In the genomic region with DNA sequence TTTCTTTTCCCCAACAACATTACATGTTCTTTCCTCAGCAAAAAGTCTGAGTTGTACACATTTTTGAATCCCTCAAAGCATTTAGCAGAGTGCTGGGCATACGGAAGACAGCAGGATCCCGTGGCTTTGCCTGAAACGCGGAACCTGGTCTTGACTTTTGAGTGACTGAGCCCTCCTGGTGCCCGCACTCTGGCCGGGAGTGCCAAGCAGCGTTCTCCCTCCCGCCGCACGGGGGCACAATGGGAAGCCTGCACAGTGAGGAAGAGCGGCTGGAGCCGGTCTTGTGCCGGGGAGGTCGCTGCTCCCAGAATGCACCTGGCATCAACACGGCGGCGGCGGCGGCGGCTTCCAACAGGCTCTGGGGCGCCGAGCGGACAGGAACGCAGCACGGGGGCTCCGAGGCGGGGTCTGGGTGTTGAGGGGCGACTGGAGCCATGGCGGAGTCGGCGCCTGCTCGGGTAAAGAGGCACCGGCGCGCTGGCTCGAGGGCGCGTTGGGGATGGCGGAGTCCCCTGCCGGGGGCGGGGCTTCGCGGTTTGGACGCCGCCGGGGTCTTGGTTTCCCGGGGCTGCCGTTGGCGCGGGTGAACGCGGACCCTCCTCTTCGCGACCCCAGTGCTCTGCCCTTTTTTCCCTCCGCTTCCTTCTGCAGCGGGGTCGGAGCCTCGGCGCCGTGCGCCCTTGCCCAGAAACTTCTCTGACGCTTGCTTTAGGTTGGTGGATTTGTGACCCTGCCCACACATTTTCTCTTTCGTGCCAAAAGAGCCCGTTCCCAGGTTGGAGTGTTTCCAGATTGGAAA, we compare ENCODE assay signal across 8 cellular contexts. TPM values are rescaled to one million over a fixed set of nuclear protein-coding genes. Genes with fewer than 3 reads are reported as not detected.
A peak's percentile ranks its signal among the peaks of the same experiment; 100 is the strongest.
DNase-seq lines count a peak whose midpoint lies in the region; ATAC-seq and TF ChIP-seq lines count a peak whose summit lies in the region.

A gene (plus strand): TSS at position 307 of the 799 bp plus-strand sequence. CDS start 128 bp downstream, at position 435.

- ATAC-seq in HG02763 (IDR thresholded peaks at IDR 0.05; ENCODE audit: unreplicated experiment) (peak; percentile 100), heart right ventricle (peak; percentile 99 to 100 (median 100))

- peaks cover 20% of the 10 kb centered on the region for H3K27me3 Mint-ChIP-seq in progenitor cell of endocrine pancreas

- H3K4me1 Mint-ChIP-seq in progenitor cell of endocrine pancreas (ENCODE audit: low read depth): peaks cover 17% of the 10 kb centered on the region

- peak within 1 kb of the TSS; percentile 97 for H3K27ac Mint-ChIP-seq in progenitor cell of endocrine pancreas

- H3K4me3 ChIP-seq in GM12875 (ENCODE audit: low read depth, low read length): peak within 1 kb of the TSS; percentile 89
- peak within 1 kb of the TSS; percentile 63 to 100 (median 94) for H3K4me3 ChIP-seq in heart right ventricle

- intact Hi-C loops in heart right ventricle (cut with DNase I): loop anchor here in 3 of 10 donors (1.0 to 5.0 kb wide), 3 partner anchors 42 to 45 kb away; a partner anchor contains a TSS

- peaks cover 0 to 4% (median 0%) of the 10 kb centered on the region in 7 donors for H3K27me3 ChIP-seq in heart right ventricle

- TF ChIP-seq CTCF in GM12875 (IDR thresholded peaks at IDR 0.05; ENCODE audit: borderline replicate concordance, insufficient read depth, low read depth, low read length) (peak; percentile 95), heart right ventricle (IDR thresholded peaks at IDR 0.05) (peak; percentile 75 to 93 (median 87)), progenitor cell of endocrine pancreas (IDR thresholded peaks at IDR 0.05; ENCODE audit: unreplicated experiment) (peak; percentile 77)

- H3K36me3 ChIP-seq in heart right ventricle: no peaks in the 10 kb centered on the region

- peaks cover 6% of the 10 kb centered on the region for H3K9me3 Mint-ChIP-seq in progenitor cell of endocrine pancreas (ENCODE audit: low read depth)

- DNase-seq in NCI-H1417 treated with DMSO at 0.1 percent for 48 hours (lab: John Stamatoyannopoulos, UW) (peak; percentile 61), SW 1271 (lab: John Stamatoyannopoulos, UW) (peak; percentile 75 to 85), heart right ventricle (peak; percentile 89 to 90), progenitor cell of endocrine pancreas (ENCODE audit: low spot score, unreplicated experiment) (peak; percentile 88), ureter (ENCODE audit: low spot score) (peak; percentile 91)
- DNase-seq in activated naive CD8-positive, alpha-beta T cell treated with anti-CD3 and anti-CD28 coated beads, Interleukin-2, amount 50 U/mL, for 16 hours (ENCODE audit: low read depth, low spot score): peak; percentile 73

- peak within 1 kb of the TSS in 9 of 10 donors; percentile 47 to 81 (median 76) for H3K27ac ChIP-seq in heart right ventricle

- 0 to 1% methylated on average over 64 of the region's 64 CpGs for WGBS in heart right ventricle, 2 donors

- H3K4me1 ChIP-seq in heart right ventricle: peaks cover 7 to 26% (median 19%) of the 10 kb centered on the region in 9 donors

- peak within 1 kb of the TSS; percentile 98 for H3K4me3 Mint-ChIP-seq in progenitor cell of endocrine pancreas (ENCODE audit: low read depth)

- H3K9me3 ChIP-seq in heart right ventricle: peaks cover 0 to 15% (median 4%) of the 10 kb centered on the region in 11 donors

- peaks cover 9% of the 10 kb centered on the region for H3K36me3 Mint-ChIP-seq in progenitor cell of endocrine pancreas (ENCODE audit: insufficient read depth)

RNA-seq across cellular contexts. Expression of the gene that starts here (rescaled TPM):
- total RNA-seq in heart right ventricle: 1 to 10 TPM; 3.7 to 5.9 (median 4.8) TPM
- 1 to 10 TPM; 3.6 to 5.5 TPM for polyA plus RNA-seq in heart right ventricle
- 19.4 and 19.5 TPM in 2 replicates for total RNA-seq in progenitor cell of endocrine pancreas
- total RNA-seq in ureter: 11.2 TPM

Comparison
In these comparisons a context has a peak if more than half of its experiments do, and no peak if none do; other contexts are left out.
1. Peak in every context shown above with its lines: DNase-seq, ATAC-seq, H3K4me3 ChIP-seq and H3K27ac ChIP-seq.